ENCODE assay signal across 16 cellular contexts in the genomic region with DNA sequence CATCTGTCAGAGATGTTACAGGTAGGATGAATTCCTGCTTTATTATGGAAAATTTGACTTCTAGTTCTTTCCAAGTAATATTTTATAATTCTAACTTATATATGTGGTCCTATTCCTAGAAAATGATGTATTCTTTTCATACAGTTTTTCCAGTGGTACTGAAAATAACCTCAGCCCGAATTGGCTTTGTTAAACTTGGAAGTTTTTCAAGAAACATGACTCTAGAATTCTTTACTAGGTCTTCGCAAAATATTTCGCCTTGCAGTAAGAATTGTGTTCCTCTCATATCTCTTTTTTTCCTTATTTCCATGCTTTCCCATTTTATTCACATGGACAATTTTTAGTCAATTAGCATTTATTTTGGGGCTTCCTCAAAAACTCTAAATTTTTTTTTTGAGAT.
"Had no signal": no experiment of that assay in that cellular context is flagged by ENCODE, and none has a peak within 500 bp of the region (broad histone marks: within the 10 kb centered on the region; RNA-seq: fewer than 3 reads in every experiment).

No MANE protein-coding gene starts in this region.

- H3K4me1 ChIP-seq: parathyroid adenoma had no signal

- ATAC-seq: left lung; SK-N-SH treated with all-trans-retinoic acid at 6 μM for 48 hours; stimulated activated naive B cell treated with anti-CD40 and anti-IgM and Interleukin-4, amounts not matched to agents 10 μg/mL and 1 μg/mL and 100 μg/mL, for 72 hours had no signal

- H3K27ac ChIP-seq: parathyroid adenoma had no signal

- H3K27me3 Mint-ChIP-seq: activated naive CD4-positive, alpha-beta T cell treated with anti-CD3 and anti-CD28 coated beads, Interleukin-2, amount 50 U/mL, for 24 hours; brain had no signal

- H3K27me3 ChIP-seq: dorsolateral prefrontal cortex, left lung had no signal

- DNase-seq: activated CD4-positive, alpha-beta T cell treated with anti-CD3 and anti-CD28 coated beads, Interleukin-2, amount 50 U/mL, for 4 hours; activated CD4-positive, CD25-positive, alpha-beta regulatory T cell treated with anti-CD3 and anti-CD28 coated beads, Interleukin-2, amount 50 U/mL, for 72 hours; activated T-cell treated with anti-CD3 and anti-CD28 coated beads, Interleukin-2, amount 50 U/mL, for 1 hour; cerebellar nuclear complex; dorsolateral prefrontal cortex; left lung; naive B cell; SHP77; stimulated activated CD4-positive, alpha-beta T cell treated with anti-CD3 and anti-CD28 coated beads, Interleukin-2, amount 100 ng/mL, for 48 hours; stimulated activated naive B cell treated with anti-CD40 and anti-IgM and Interleukin-4, amounts not matched to agents 10 μg/mL and 1 μg/mL and 100 μg/mL, for 72 hours; T-helper 1 cell; trophoblast cell had no signal

- H3K4me3 Mint-ChIP-seq: activated naive CD4-positive, alpha-beta T cell treated with anti-CD3 and anti-CD28 coated beads, Interleukin-2, amount 50 U/mL, for 24 hours; brain; naive B cell; stimulated activated naive B cell treated with anti-CD40 and anti-IgM and Interleukin-4, amounts not matched to agents 10 μg/mL and 1 μg/mL and 100 μg/mL, for 72 hours had no signal

- H3K4me3 ChIP-seq: dorsolateral prefrontal cortex, left lung had no signal

- H3K36me3 ChIP-seq: left lung had no signal

- H3K4me1 Mint-ChIP-seq: activated naive CD4-positive, alpha-beta T cell treated with anti-CD3 and anti-CD28 coated beads, Interleukin-2, amount 50 U/mL, for 24 hours; naive B cell; stimulated activated naive B cell treated with anti-CD40 and anti-IgM and Interleukin-4, amounts not matched to agents 10 μg/mL and 1 μg/mL and 100 μg/mL, for 72 hours had no signal

- H3K36me3 Mint-ChIP-seq: naive B cell; stimulated activated naive B cell treated with anti-CD40 and anti-IgM and Interleukin-4, amounts not matched to agents 10 μg/mL and 1 μg/mL and 100 μg/mL, for 72 hours had no signal

- H3K27ac Mint-ChIP-seq: activated naive CD4-positive, alpha-beta T cell treated with anti-CD3 and anti-CD28 coated beads, Interleukin-2, amount 50 U/mL, for 24 hours; brain; naive B cell; stimulated activated naive B cell treated with anti-CD40 and anti-IgM and Interleukin-4, amounts not matched to agents 10 μg/mL and 1 μg/mL and 100 μg/mL, for 72 hours had no signal

- H3K9me3 Mint-ChIP-seq: activated naive CD4-positive, alpha-beta T cell treated with anti-CD3 and anti-CD28 coated beads, Interleukin-2, amount 50 U/mL, for 24 hours; stimulated activated naive B cell treated with anti-CD40 and anti-IgM and Interleukin-4, amounts not matched to agents 10 μg/mL and 1 μg/mL and 100 μg/mL, for 72 hours had no signal

- H3K9me3 ChIP-seq: left lung had no signal
